Comparison of ENCODE assay signal across 16 cellular contexts in the genomic region with DNA sequence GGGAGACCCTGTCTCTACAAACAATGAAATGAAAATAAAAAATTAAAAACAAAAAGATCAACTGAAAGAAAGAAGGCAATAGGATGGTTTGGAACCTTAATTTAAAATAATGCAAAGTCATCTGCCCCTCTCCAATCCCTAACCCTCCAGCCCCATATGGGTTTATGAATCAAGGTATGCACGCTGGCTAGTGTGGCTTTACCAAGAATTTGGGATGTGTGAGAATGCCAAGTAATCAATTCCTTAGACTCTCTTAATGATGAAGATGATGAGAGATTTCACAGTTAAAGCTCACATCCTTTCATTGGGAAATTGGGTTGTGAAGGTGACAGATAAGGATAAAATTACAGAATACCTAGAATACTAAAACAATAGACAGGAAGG.
"Had no signal": no experiment of that assay in that cellular context is flagged by ENCODE, and none has a peak within 500 bp of the region (broad histone marks: within the 10 kb centered on the region; RNA-seq: fewer than 3 reads in every experiment).

No MANE protein-coding gene starts in this region.

- H3K27ac ChIP-seq: coronary artery, lower lobe of right lung, thyroid gland had no signal

- H3K27me3 Mint-ChIP-seq: activated CD4-positive, alpha-beta T cell treated with anti-CD3 and anti-CD28 coated beads for 36 hours; activated naive CD4-positive, alpha-beta T cell treated with anti-CD3 and anti-CD28 coated beads, Interleukin-2, amount 10 ng/mL, durations not matched to agents 7 days and 5 days; stimulated activated memory B cell treated with anti-CD40 and anti-IgM and Interleukin-4, amounts not matched to agents 10 μg/mL and 1 μg/mL and 100 μg/mL, for 72 hours had no signal

- H3K4me1 ChIP-seq: lower lobe of right lung had no signal

- H3K4me3 Mint-ChIP-seq: activated CD4-positive, alpha-beta T cell treated with anti-CD3 and anti-CD28 coated beads for 36 hours; activated naive CD4-positive, alpha-beta T cell treated with anti-CD3 and anti-CD28 coated beads, Interleukin-2, amount 10 ng/mL, durations not matched to agents 7 days and 5 days; nephron progenitor cell; stimulated activated memory B cell treated with anti-CD40 and anti-IgM and Interleukin-4, amounts not matched to agents 10 μg/mL and 1 μg/mL and 100 μg/mL, for 72 hours; WTC11 had no signal

- H3K27me3 ChIP-seq: thyroid gland had no signal

- H3K9me3 ChIP-seq: lower lobe of right lung, thyroid gland had no signal

- H3K27ac Mint-ChIP-seq: activated CD4-positive, alpha-beta T cell treated with anti-CD3 and anti-CD28 coated beads for 36 hours; activated naive CD4-positive, alpha-beta T cell treated with anti-CD3 and anti-CD28 coated beads, Interleukin-2, amount 10 ng/mL, durations not matched to agents 7 days and 5 days; nephron progenitor cell; stimulated activated memory B cell treated with anti-CD40 and anti-IgM and Interleukin-4, amounts not matched to agents 10 μg/mL and 1 μg/mL and 100 μg/mL, for 72 hours; WTC11 had no signal

- H3K9me3 Mint-ChIP-seq: stimulated activated memory B cell treated with anti-CD40 and anti-IgM and Interleukin-4, amounts not matched to agents 10 μg/mL and 1 μg/mL and 100 μg/mL, for 72 hours had no signal

- DNase-seq: activated CD4-positive, alpha-beta T cell treated with anti-CD3 and anti-CD28 coated beads for 36 hours; activated CD4-positive, alpha-beta T cell treated with anti-CD3 and anti-CD28 coated beads, Interleukin-2, amount 50 U/mL, for 48 hours; activated CD8-positive, alpha-beta memory T cell treated with anti-CD3 and anti-CD28 coated beads, Interleukin-2, amount 50 U/mL, for 4 hours; activated naive CD4-positive, alpha-beta T cell treated with anti-CD3 and anti-CD28 coated beads, Interleukin-2, amount 10 ng/mL, durations not matched to agents 7 days and 5 days; amniotic stem cell; hypothalamus; lower lobe of right lung; nephron progenitor cell; nucleus accumbens; stimulated activated CD4-positive, alpha-beta T cell treated with anti-CD3 and anti-CD28 coated beads, Interleukin-4, amount 100 ng/mL, for 24 hours; thyroid gland had no signal

- H3K4me3 ChIP-seq: coronary artery, lower lobe of right lung, smooth muscle cell, thyroid gland had no signal

- ATAC-seq: lower lobe of right lung; sciatic nerve; stimulated activated memory B cell treated with anti-CD40 and anti-IgM and Interleukin-4, amounts not matched to agents 10 μg/mL and 1 μg/mL and 100 μg/mL, for 72 hours; WTC11 had no signal

- H3K4me1 Mint-ChIP-seq: stimulated activated memory B cell treated with anti-CD40 and anti-IgM and Interleukin-4, amounts not matched to agents 10 μg/mL and 1 μg/mL and 100 μg/mL, for 72 hours had no signal
